ENCODE assay signal across 1 cellular context in the genomic region with DNA sequence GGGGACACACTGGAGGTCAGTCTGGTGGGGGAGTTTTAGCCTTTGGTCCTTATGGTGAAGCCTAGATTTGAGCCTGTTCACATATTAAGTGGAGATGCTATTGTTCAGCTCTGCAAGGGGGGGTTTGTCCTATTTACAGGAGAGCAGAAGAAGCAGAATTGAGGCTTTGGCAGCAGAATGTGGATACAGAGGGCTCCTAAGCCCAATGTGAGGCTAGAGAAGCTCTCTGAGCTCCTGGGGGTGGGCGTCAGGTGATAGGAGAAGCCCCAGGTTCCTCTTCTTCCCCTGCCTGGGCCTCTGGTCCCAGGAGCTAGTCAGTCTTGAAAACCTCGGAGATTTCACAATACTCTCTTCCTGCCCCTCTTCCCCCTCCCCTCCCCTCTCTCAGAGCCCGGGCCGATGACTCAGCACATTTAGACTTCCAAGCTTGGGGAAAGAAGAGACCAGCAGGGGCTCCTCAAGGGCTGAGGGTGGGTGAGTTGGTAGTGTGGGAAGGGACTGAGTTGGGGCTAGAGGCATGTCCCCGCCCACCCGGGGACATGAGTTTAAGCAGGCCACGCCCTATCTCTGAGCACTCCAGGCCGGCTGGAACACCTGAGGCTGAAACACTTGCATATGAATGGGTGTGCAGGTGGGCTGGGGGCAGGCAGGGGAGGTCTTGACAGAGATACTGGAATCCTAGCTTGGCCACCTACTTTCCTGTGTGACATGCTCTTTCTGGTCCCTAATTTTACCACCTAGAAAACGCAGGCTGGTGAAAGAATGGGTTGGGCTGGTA.
TF ChIP-seq lines count a peak whose summit lies in the region.

No MANE protein-coding gene starts in this region.

TF ChIP-seq in H1, 55 proteins besides CTCF, POLR2A, EP300 and RAD21:
- TF ChIP-seq, protein P1, sequence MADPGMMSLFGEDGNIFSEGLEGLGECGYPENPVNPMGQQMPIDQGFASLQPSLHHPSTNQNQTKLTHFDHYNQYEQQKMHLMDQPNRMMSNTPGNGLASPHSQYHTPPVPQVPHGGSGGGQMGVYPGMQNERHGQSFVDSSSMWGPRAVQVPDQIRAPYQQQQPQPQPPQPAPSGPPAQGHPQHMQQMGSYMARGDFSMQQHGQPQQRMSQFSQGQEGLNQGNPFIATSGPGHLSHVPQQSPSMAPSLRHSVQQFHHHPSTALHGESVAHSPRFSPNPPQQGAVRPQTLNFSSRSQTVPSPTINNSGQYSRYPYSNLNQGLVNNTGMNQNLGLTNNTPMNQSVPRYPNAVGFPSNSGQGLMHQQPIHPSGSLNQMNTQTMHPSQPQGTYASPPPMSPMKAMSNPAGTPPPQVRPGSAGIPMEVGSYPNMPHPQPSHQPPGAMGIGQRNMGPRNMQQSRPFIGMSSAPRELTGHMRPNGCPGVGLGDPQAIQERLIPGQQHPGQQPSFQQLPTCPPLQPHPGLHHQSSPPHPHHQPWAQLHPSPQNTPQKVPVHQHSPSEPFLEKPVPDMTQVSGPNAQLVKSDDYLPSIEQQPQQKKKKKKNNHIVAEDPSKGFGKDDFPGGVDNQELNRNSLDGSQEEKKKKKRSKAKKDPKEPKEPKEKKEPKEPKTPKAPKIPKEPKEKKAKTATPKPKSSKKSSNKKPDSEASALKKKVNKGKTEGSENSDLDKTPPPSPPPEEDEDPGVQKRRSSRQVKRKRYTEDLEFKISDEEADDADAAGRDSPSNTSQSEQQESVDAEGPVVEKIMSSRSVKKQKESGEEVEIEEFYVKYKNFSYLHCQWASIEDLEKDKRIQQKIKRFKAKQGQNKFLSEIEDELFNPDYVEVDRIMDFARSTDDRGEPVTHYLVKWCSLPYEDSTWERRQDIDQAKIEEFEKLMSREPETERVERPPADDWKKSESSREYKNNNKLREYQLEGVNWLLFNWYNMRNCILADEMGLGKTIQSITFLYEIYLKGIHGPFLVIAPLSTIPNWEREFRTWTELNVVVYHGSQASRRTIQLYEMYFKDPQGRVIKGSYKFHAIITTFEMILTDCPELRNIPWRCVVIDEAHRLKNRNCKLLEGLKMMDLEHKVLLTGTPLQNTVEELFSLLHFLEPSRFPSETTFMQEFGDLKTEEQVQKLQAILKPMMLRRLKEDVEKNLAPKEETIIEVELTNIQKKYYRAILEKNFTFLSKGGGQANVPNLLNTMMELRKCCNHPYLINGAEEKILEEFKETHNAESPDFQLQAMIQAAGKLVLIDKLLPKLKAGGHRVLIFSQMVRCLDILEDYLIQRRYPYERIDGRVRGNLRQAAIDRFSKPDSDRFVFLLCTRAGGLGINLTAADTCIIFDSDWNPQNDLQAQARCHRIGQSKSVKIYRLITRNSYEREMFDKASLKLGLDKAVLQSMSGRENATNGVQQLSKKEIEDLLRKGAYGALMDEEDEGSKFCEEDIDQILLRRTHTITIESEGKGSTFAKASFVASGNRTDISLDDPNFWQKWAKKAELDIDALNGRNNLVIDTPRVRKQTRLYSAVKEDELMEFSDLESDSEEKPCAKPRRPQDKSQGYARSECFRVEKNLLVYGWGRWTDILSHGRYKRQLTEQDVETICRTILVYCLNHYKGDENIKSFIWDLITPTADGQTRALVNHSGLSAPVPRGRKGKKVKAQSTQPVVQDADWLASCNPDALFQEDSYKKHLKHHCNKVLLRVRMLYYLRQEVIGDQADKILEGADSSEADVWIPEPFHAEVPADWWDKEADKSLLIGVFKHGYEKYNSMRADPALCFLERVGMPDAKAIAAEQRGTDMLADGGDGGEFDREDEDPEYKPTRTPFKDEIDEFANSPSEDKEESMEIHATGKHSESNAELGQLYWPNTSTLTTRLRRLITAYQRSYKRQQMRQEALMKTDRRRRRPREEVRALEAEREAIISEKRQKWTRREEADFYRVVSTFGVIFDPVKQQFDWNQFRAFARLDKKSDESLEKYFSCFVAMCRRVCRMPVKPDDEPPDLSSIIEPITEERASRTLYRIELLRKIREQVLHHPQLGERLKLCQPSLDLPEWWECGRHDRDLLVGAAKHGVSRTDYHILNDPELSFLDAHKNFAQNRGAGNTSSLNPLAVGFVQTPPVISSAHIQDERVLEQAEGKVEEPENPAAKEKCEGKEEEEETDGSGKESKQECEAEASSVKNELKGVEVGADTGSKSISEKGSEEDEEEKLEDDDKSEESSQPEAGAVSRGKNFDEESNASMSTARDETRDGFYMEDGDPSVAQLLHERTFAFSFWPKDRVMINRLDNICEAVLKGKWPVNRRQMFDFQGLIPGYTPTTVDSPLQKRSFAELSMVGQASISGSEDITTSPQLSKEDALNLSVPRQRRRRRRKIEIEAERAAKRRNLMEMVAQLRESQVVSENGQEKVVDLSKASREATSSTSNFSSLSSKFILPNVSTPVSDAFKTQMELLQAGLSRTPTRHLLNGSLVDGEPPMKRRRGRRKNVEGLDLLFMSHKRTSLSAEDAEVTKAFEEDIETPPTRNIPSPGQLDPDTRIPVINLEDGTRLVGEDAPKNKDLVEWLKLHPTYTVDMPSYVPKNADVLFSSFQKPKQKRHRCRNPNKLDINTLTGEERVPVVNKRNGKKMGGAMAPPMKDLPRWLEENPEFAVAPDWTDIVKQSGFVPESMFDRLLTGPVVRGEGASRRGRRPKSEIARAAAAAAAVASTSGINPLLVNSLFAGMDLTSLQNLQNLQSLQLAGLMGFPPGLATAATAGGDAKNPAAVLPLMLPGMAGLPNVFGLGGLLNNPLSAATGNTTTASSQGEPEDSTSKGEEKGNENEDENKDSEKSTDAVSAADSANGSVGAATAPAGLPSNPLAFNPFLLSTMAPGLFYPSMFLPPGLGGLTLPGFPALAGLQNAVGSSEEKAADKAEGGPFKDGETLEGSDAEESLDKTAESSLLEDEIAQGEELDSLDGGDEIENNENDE (IDR thresholded peaks at IDR 0.05; ENCODE audit: insufficient replicate concordance, low read length), result no peak
- TF ChIP-seq ASH2L (IDR thresholded peaks at IDR 0.05; ENCODE audit: low read length), result peak; percentile 37
- TF ChIP-seq MAFK (IDR thresholded peaks at IDR 0.05; ENCODE audit: low read depth, low read length), result peak; percentile 96
- TF ChIP-seq TCF12 (IDR thresholded peaks at IDR 0.05; ENCODE audit: low read depth, low read length), result 0 out of 2 replicates have a peak, but pooled peaks have one; percentile 66
- TF ChIP-seq SAP30 (IDR thresholded peaks at IDR 0.05; ENCODE audit: insufficient read depth, insufficient replicate concordance, low read length), result peak; percentile 40
- TF ChIP-seq ZNF274 (IDR thresholded peaks at IDR 0.05; ENCODE audit: borderline replicate concordance, extremely low read depth, low read length), result no peak
- TF ChIP-seq POU5F1 (IDR thresholded peaks at IDR 0.05; ENCODE audit: low read depth, low read length), result peak; percentile 60; the same call in 1 of the 2 replicates
- peak in 1 of 2 experiments; percentile 76; a peak in 1 of 4 replicates for TF ChIP-seq SIN3A (conservative IDR thresholded peaks at IDR 0.05 in 1 of 2, IDR thresholded peaks at IDR 0.05 in 1 of 2; ENCODE audit: low read depth in 1 of 2, low read length in 2 of 2)
- TF ChIP-seq GTF2F1 (IDR thresholded peaks at IDR 0.05; ENCODE audit: borderline replicate concordance, low read depth, low read length), result no peak
- TF ChIP-seq BACH1 (IDR thresholded peaks at IDR 0.05; ENCODE audit: low read length), result peak; percentile 99
- no peak for TF ChIP-seq TAF7 (optimal IDR thresholded peaks at IDR 0.05; ENCODE audit: borderline replicate concordance, low read depth, low read length)
- TF ChIP-seq BRCA1 (IDR thresholded peaks at IDR 0.05; ENCODE audit: low read depth, low read length), result no peak
- TF ChIP-seq CEBPB (IDR thresholded peaks at IDR 0.05; ENCODE audit: low read depth, low read length), result peak; percentile 96
- TF ChIP-seq HDAC6 (IDR thresholded peaks at IDR 0.05; ENCODE audit: low read depth, low read length), result no peak
